In the genomic region with DNA sequence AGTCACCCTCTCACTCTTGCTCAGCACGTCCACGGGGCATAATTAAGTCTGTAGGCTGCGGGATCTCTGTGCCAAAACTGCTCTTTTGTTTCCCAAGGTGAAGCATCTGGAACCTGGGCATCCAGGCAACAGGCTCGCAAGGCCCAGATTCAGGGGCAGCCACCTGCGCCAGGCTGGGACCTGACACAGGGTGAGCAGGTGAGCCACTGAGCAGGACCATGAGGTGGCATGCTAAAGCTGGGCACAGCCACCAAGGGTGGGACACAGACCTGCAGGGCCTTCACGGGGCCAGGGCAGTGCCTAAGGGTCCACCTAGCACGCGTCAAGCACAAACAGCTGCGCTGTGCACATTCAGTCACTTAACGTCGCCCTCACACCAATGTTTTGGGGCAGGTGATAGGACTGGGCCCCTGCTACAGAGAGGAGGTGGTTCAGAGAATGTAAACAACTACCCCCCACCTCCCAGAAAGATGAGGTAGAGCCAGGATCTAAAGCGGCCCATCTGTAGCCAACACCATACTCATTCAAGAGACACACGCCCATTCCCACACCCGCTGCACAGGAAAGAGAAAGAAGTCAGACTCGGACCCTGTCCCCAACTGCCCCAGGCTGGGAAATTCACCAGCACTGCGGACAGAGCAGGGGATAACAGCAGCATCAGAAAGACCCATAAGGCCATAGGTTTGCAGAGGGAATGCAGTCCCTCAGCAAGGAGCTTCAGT, we compare ENCODE assay signal across 16 cellular contexts. TPM values are rescaled to one million over a fixed set of nuclear protein-coding genes. Genes with fewer than 3 reads are reported as not detected.
DNase-seq lines count a peak whose midpoint lies in the region; ATAC-seq and TF ChIP-seq lines count a peak whose summit lies in the region.
"Had no signal": no experiment of that assay in that cellular context is flagged by ENCODE, and none has a peak within 500 bp of the region (broad histone marks: within the 10 kb centered on the region; RNA-seq: fewer than 3 reads in every experiment).

No MANE protein-coding gene starts in this region.

- TF ChIP-seq CTCF in MCF 10A (IDR thresholded peaks at IDR 0.05; ENCODE audit: unreplicated experiment): no peak
- no peak for TF ChIP-seq CTCF in breast epithelium (IDR thresholded peaks at IDR 0.05)

- H3K4me3 ChIP-seq in breast epithelium: no peak overlapping the region
- no peak overlapping the region for H3K4me3 ChIP-seq in iPS-20b (ENCODE audit: low read length)
- H3K4me3 ChIP-seq: cardiac muscle cell had no signal

- no peak overlapping the region for H3K27ac ChIP-seq in breast epithelium
- no peak overlapping the region for H3K27ac ChIP-seq in iPS-20b (ENCODE audit: low read length)
- H3K27ac ChIP-seq: cardiac muscle cell had no signal

- no peaks in the 10 kb centered on the region for H3K4me1 Mint-ChIP-seq in MCF 10A (ENCODE audit: insufficient read depth, unreplicated experiment)
- H3K4me1 Mint-ChIP-seq in stimulated activated naive B cell treated with anti-CD40 and anti-IgM and Interleukin-4, amounts not matched to agents 10 μg/mL and 1 μg/mL and 100 μg/mL, for 72 hours: peaks cover 36 to 52% of the 10 kb centered on the region in 2 donors

- peaks cover 0 to 5% of the 10 kb centered on the region in 2 donors for H3K4me1 ChIP-seq in breast epithelium
- peaks cover 28% of the 10 kb centered on the region; the same call in 1 of the 2 replicates for H3K4me1 ChIP-seq in iPS-20b (ENCODE audit: insufficient read depth, low read length)

- H3K36me3 ChIP-seq in breast epithelium (no peaks in the 10 kb centered on the region), iPS-20b (ENCODE audit: insufficient read depth, low read depth, low read length) (no peaks in the 10 kb centered on the region)
- H3K36me3 ChIP-seq: cardiac muscle cell had no signal

- H3K9me3 Mint-ChIP-seq in MCF 10A (ENCODE audit: unreplicated experiment): no peaks in the 10 kb centered on the region
- H3K9me3 Mint-ChIP-seq in stimulated activated naive B cell treated with anti-CD40 and anti-IgM and Interleukin-4, amounts not matched to agents 10 μg/mL and 1 μg/mL and 100 μg/mL, for 72 hours: no peaks in the 10 kb centered on the region
- H3K9me3 Mint-ChIP-seq: activated T-helper 1 cell treated with anti-CD3 and anti-CD28 coated beads, Interleukin-12 subunit alpha, Interleukin-12 subunit beta, Interleukin-2, Interleukin-4 antibody, amounts not matched to agents 30 ng/mL and 10 ng/mL and 1 ng/mL, durations not matched to agents 14 hours and 24 hours and 36 hours had no signal

- no peak for ATAC-seq in stimulated activated naive B cell treated with anti-CD40 and anti-IgM and Interleukin-4, amounts not matched to agents 10 μg/mL and 1 μg/mL and 100 μg/mL, for 72 hours (replicated peaks)
- no peak for ATAC-seq in GM21447 (IDR thresholded peaks at IDR 0.05; ENCODE audit: unreplicated experiment)

- CTCF ChIA-PET in MCF 10A (lab: Yijun Ruan, JAX): interaction anchor here (0.6 to 3.3 kb wide), 3 partner anchors 316 to 583 kb away, joined by 4 to 17 read pairs (median 9); partner anchors contain the start of gene LSG1

- no peaks in the 10 kb centered on the region for H3K27me3 Mint-ChIP-seq in MCF 10A (ENCODE audit: insufficient read depth, unreplicated experiment)
- no peaks in the 10 kb centered on the region for H3K27me3 Mint-ChIP-seq in stimulated activated naive B cell treated with anti-CD40 and anti-IgM and Interleukin-4, amounts not matched to agents 10 μg/mL and 1 μg/mL and 100 μg/mL, for 72 hours

- peak overlapping the region; percentile 25 for H3K27ac Mint-ChIP-seq in MCF 10A (ENCODE audit: low read depth, unreplicated experiment)
- peak overlapping the region; percentile 51 for H3K27ac Mint-ChIP-seq in stimulated activated naive B cell treated with anti-CD40 and anti-IgM and Interleukin-4, amounts not matched to agents 10 μg/mL and 1 μg/mL and 100 μg/mL, for 72 hours
- H3K27ac Mint-ChIP-seq: activated T-helper 1 cell treated with anti-CD3 and anti-CD28 coated beads, Interleukin-12 subunit alpha, Interleukin-12 subunit beta, Interleukin-2, Interleukin-4 antibody, amounts not matched to agents 30 ng/mL and 10 ng/mL and 1 ng/mL, durations not matched to agents 14 hours and 24 hours and 36 hours had no signal

- intact Hi-C loops in MCF 10A (cut with micrococcal nuclease) (no loop called here), breast epithelium (cut with DNase I; ENCODE audit: low total_unique reads) (no loop called here)

- H3K9me3 ChIP-seq in breast epithelium (no peaks in the 10 kb centered on the region), iPS-20b (ENCODE audit: insufficient read depth, low read depth, low read length) (no peaks in the 10 kb centered on the region)

- no peak for TF ChIP-seq POLR2A in breast epithelium (IDR thresholded peaks at IDR 0.05)

- H3K36me3 Mint-ChIP-seq in MCF 10A (ENCODE audit: insufficient read depth, unreplicated experiment): no peaks in the 10 kb centered on the region
- H3K36me3 Mint-ChIP-seq in stimulated activated naive B cell treated with anti-CD40 and anti-IgM and Interleukin-4, amounts not matched to agents 10 μg/mL and 1 μg/mL and 100 μg/mL, for 72 hours: peaks cover 0 to 15% of the 10 kb centered on the region in 2 donors

- H3K27me3 ChIP-seq in breast epithelium (no peaks in the 10 kb centered on the region), iPS-20b (ENCODE audit: insufficient read depth, low read length) (no peaks in the 10 kb centered on the region)
- H3K27me3 ChIP-seq: cardiac muscle cell had no signal

- H3K4me3 Mint-ChIP-seq in MCF 10A (ENCODE audit: unreplicated experiment): no peak overlapping the region
- no peak overlapping the region for H3K4me3 Mint-ChIP-seq in stimulated activated naive B cell treated with anti-CD40 and anti-IgM and Interleukin-4, amounts not matched to agents 10 μg/mL and 1 μg/mL and 100 μg/mL, for 72 hours
- H3K4me3 Mint-ChIP-seq: activated T-helper 1 cell treated with anti-CD3 and anti-CD28 coated beads, Interleukin-12 subunit alpha, Interleukin-12 subunit beta, Interleukin-2, Interleukin-4 antibody, amounts not matched to agents 30 ng/mL and 10 ng/mL and 1 ng/mL, durations not matched to agents 14 hours and 24 hours and 36 hours had no signal

- POLR2A ChIA-PET in MCF 10A (lab: Yijun Ruan, JAX): no interaction called here

- BruUV-seq in MCF 10A (replicated peaks; lab: Mats Ljungman, UMichigan): no TSS peak

- DNase-seq in MCF 10A (ENCODE audit: unreplicated experiment) (no peak), breast epithelium (ENCODE audit: low spot score in 2 of 2) (no peak), NCI-H69 (lab: John Stamatoyannopoulos, UW) (peak; percentile 86), dermis blood vessel endothelial cell (no peak), SW480 (ENCODE audit: low spot score) (no peak)
- DNase-seq in stimulated activated naive B cell treated with anti-CD40 and anti-IgM and Interleukin-4, amounts not matched to agents 10 μg/mL and 1 μg/mL and 100 μg/mL, for 72 hours: no peak
- DNase-seq: COR-L47; effector CD4-positive, alpha-beta T cell; midbrain; NCI-H1436; NCI-H510A; nucleus accumbens had no signal

- 0 out of 2 replicates have a peak overlapping the region, but pooled peaks have one; percentile 18 for H3K9ac ChIP-seq in iPS-20b (ENCODE audit: low read depth, low read length)

RNA-seq across cellular contexts. Expression of gene XXYLT1, which starts 16.3 kb away (rescaled TPM):
- 10.0 and 10.9 TPM in 2 replicates for total RNA-seq in MCF 10A (2022)
- total RNA-seq in breast epithelium: 10 to 100 TPM in 2 of 3 donors, 1 to 10 TPM in 1; 7.2 to 13.0 (median 10.8) TPM
- total RNA-seq in dermis blood vessel endothelial cell: 35.7 and 50.7 TPM in 2 replicates
